Comparison of ENCODE assay signal across 1 cellular context in genomic region chr2:97907667-97908066, GRCh38.
TF ChIP-seq lines count a peak whose summit lies in the region.

No MANE protein-coding gene starts in this region.

TF ChIP-seq in GM12878, 131 proteins besides CTCF, POLR2A, EP300 and RAD21 (continued from another document):
- TF ChIP-seq ZBTB11 (CRISPR knock-in tag; IDR thresholded peaks at IDR 0.05) (no peak), SPI1 (IDR thresholded peaks at IDR 0.05; ENCODE audit: borderline replicate concordance, insufficient read depth, low read depth, low read length) (0 out of 2 replicates have a peak, but pooled peaks have one; percentile 5), RUNX3 (IDR thresholded peaks at IDR 0.05; ENCODE audit: low read length) (no peak), TCF12 (IDR thresholded peaks at IDR 0.05; ENCODE audit: low read depth, low read length) (no peak), CBX3 (IDR thresholded peaks at IDR 0.05; ENCODE audit: borderline replicate concordance, low read depth) (no peak), SREBF2 (IDR thresholded peaks at IDR 0.05; ENCODE audit: low read length) (no peak), CBX5 (IDR thresholded peaks at IDR 0.05; ENCODE audit: low read depth) (0 out of 2 replicates have a peak, but pooled peaks have one; percentile 15), ZBED1 (IDR thresholded peaks at IDR 0.05; ENCODE audit: borderline replicate concordance) (0 out of 2 replicates have a peak, but pooled peaks have one; percentile 5)
